ENCODE assay signal across 8 cellular contexts in the genomic region with DNA sequence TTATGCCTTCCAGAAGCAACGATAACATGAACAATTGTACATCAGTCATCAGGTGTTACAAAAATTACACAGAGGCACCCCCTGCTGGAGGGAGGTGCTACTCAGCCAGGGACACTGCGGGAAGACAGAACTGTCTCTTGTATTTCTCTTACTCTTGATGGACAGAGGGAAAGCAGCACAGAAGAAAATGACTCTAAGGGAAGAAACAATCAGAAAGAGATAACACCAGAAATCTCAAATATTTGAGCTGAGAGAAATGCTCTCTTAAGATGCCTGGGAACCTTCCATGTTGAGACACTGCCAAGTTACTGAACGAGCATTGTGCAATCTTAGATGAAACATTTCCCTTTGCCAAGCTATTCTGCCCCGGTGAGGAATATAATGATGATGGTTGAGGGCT.
A peak's percentile ranks its signal among the peaks of the same experiment; 100 is the strongest.
DNase-seq lines count a peak whose midpoint lies in the region; ATAC-seq and TF ChIP-seq lines count a peak whose summit lies in the region.

No MANE protein-coding gene starts in this region.

- H4K20me1 ChIP-seq in OCI-LY3 (ENCODE audit: insufficient read depth, low read length), result no peaks in the 10 kb centered on the region

- POLR2A ChIA-PET in GM10248 (lab: Yijun Ruan, JAX), result no interaction called here

- TF ChIP-seq CTCF in GM10248 (IDR thresholded peaks at IDR 0.05; ENCODE audit: control extremely low read depth, extremely low read depth, low read depth, missing control alignments) (peak; percentile 20), OCI-LY3 (IDR thresholded peaks at IDR 0.05; ENCODE audit: low read depth, low read length) (peak; percentile 47), fibroblast of mammary gland (conservative IDR thresholded peaks at IDR 0.05; ENCODE audit: control insufficient read depth, insufficient read depth, low read depth, low read length) (peak; percentile 50), suprapubic skin (IDR thresholded peaks at IDR 0.05) (no peak), omental fat pad (IDR thresholded peaks at IDR 0.05) (no peak)

- H3K4me1 ChIP-seq in OCI-LY3 (ENCODE audit: low read length) (no peaks in the 10 kb centered on the region), suprapubic skin (no peaks in the 10 kb centered on the region)

- no peak overlapping the region for H2AFZ ChIP-seq in OCI-LY3 (ENCODE audit: low read depth, low read length)

- H3K4me2 ChIP-seq in OCI-LY3 (ENCODE audit: low read length), result no peak overlapping the region

- H3K27me3 ChIP-seq in OCI-LY3 (ENCODE audit: low read depth, low read length) (no peaks in the 10 kb centered on the region), suprapubic skin (no peaks in the 10 kb centered on the region)

- no peaks in the 10 kb centered on the region for H3K9me3 ChIP-seq in OCI-LY3 (ENCODE audit: insufficient read depth, low read length)
- H3K9me3 ChIP-seq in suprapubic skin, result peaks cover 8% of the 10 kb centered on the region

- peak; percentile 74 for DNase-seq in A172 (ENCODE audit: low spot score)
- DNase-seq in GM10248 (ENCODE audit: extremely low spot score), result peak; percentile 14
- DNase-seq in fibroblast of mammary gland (ENCODE audit: low read depth), result peak; percentile 57
- no peak for DNase-seq in KG1 (lab: John Stamatoyannopoulos, UW)
- no peak for DNase-seq in suprapubic skin (ENCODE audit: low spot score in 2 of 2)
- DNase-seq in omental fat pad (ENCODE audit: low spot score), result no peak

- H3K9ac ChIP-seq in OCI-LY3 (ENCODE audit: low read length), result no peak overlapping the region

- no peak for TF ChIP-seq EP300 in suprapubic skin (IDR thresholded peaks at IDR 0.05)

- CTCF ChIA-PET in GM10248 (lab: Yijun Ruan, JAX), result interaction anchor here (0.8 kb wide), 1 partner anchor 109 kb away, joined by 3 read pairs; no protein-coding TSS in a partner anchor

- ATAC-seq in GM18511 (IDR thresholded peaks at IDR 0.05; ENCODE audit: unreplicated experiment) (no peak), omental fat pad (ENCODE audit: low FRiP score) (no peak)

- H3K27ac ChIP-seq in OCI-LY3 (ENCODE audit: low read length) (no peak overlapping the region), suprapubic skin (no peak overlapping the region)

- WGBS in suprapubic skin, result 38% methylated on average over 4 of the region's 4 CpGs

- TF ChIP-seq POLR2A in suprapubic skin (IDR thresholded peaks at IDR 0.05), result no peak

- H3K36me3 ChIP-seq in OCI-LY3 (replicated peaks; ENCODE audit: low read depth, low read length) (no peaks in the 10 kb centered on the region), suprapubic skin (no peaks in the 10 kb centered on the region)

- H3K79me2 ChIP-seq in OCI-LY3 (ENCODE audit: low read length), result no peaks in the 10 kb centered on the region

- H3K4me3 ChIP-seq in OCI-LY3 (ENCODE audit: low read length) (no peak overlapping the region), fibroblast of mammary gland (ENCODE audit: control insufficient read depth, low read depth, low read length) (no peak overlapping the region), suprapubic skin (no peak overlapping the region)

Comparison
In these comparisons a context has a peak if more than half of its experiments do, and no peak if none do; other contexts are left out.
1. DNase-seq: peak in A172 (single experiment), GM10248 (single experiment) and fibroblast of mammary gland (single experiment); none in KG1 (single experiment), suprapubic skin (0 of 2) and omental fat pad (single experiment).
2. CTCF ChIP-seq: peak in GM10248 (single experiment), OCI-LY3 (single experiment) and fibroblast of mammary gland (single experiment); none in suprapubic skin (0 of 2) and omental fat pad (0 of 3).